1 cellular context compared by ENCODE assay signal in genomic region chr6:145816392-145816791, GRCh38.
A peak's percentile ranks its signal among the peaks of the same experiment; 100 is the strongest.
TF ChIP-seq lines count a peak whose summit lies in the region.

No MANE protein-coding gene starts in this region.

TF ChIP-seq in K562, 482 proteins besides CTCF, POLR2A, EP300 and RAD21 (continued from another document):
- TF ChIP-seq PBX2 (CRISPR knock-in tag; IDR thresholded peaks at IDR 0.05; ENCODE audit: low read depth) (no peak), PBX2 (tag; conservative IDR thresholded peaks at IDR 0.05; ENCODE audit: low read depth) (peak; percentile 83), SNAPC5 (CRISPR knock-in tag; IDR thresholded peaks at IDR 0.05) (no peak), FOXM1 (IDR thresholded peaks at IDR 0.05; ENCODE audit: low read depth) (peak; percentile 86), FOXM1 (CRISPR knock-in tag; IDR thresholded peaks at IDR 0.05; ENCODE audit: low read depth) (no peak), NFXL1 (CRISPR knock-in tag; IDR thresholded peaks at IDR 0.05) (no peak), MYC (IDR thresholded peaks at IDR 0.05; ENCODE audit: low read depth, low read length) (peak; percentile 22; the same call in 1 of the 2 replicates), MYC (CRISPR knock-in tag; IDR thresholded peaks at IDR 0.05; ENCODE audit: borderline replicate concordance, low read depth) (no peak), ETV1 (tag; conservative IDR thresholded peaks at IDR 0.05; ENCODE audit: low read depth) (0 out of 2 replicates have a peak, but pooled peaks have one; percentile 21), TBL1XR1 (IDR thresholded peaks at IDR 0.05; ENCODE audit: low read length in 2 of 2) (no peak), CHAMP1 (IDR thresholded peaks at IDR 0.05) (peak; percentile 49; the same call in 1 of the 2 replicates), MYBL2 (IDR thresholded peaks at IDR 0.05; ENCODE audit: low read depth) (peak; percentile 78), MYBL2 (CRISPR knock-in tag; IDR thresholded peaks at IDR 0.05; ENCODE audit: borderline replicate concordance) (no peak), U2AF2 (optimal IDR thresholded peaks at IDR 0.05; ENCODE audit: low read depth, low read length) (no peak), MEIS2 (IDR thresholded peaks at IDR 0.05; ENCODE audit: partially characterized antibody) (peak; percentile 39), HDAC6 (IDR thresholded peaks at IDR 0.05; ENCODE audit: low read depth, low read length) (no peak), BRD9 (IDR thresholded peaks at IDR 0.05; ENCODE audit: low read depth, partially characterized antibody) (peak; percentile 34), SPI1 (IDR thresholded peaks at IDR 0.05; ENCODE audit: borderline replicate concordance, low read depth, low read length) (peak; percentile 59; the same call in 1 of the 2 replicates), PHTF2 (CRISPR knock-in tag; IDR thresholded peaks at IDR 0.05) (no peak), HMGN3 (IDR thresholded peaks at IDR 0.05; ENCODE audit: borderline replicate concordance, extremely low read depth, insufficient read length, low read depth, low read length) (no peak), SOX6 (IDR thresholded peaks at IDR 0.05) (0 out of 2 replicates have a peak, but pooled peaks have one; percentile 21), CC2D1A (IDR thresholded peaks at IDR 0.05) (0 out of 2 replicates have a peak, but pooled peaks have one; percentile 14), ZNF133 (CRISPR knock-in tag; IDR thresholded peaks at IDR 0.05) (no peak), ZC3H11A (IDR thresholded peaks at IDR 0.05; ENCODE audit: low read depth, low read length) (no peak)
- TF ChIP-seq, protein P1, sequence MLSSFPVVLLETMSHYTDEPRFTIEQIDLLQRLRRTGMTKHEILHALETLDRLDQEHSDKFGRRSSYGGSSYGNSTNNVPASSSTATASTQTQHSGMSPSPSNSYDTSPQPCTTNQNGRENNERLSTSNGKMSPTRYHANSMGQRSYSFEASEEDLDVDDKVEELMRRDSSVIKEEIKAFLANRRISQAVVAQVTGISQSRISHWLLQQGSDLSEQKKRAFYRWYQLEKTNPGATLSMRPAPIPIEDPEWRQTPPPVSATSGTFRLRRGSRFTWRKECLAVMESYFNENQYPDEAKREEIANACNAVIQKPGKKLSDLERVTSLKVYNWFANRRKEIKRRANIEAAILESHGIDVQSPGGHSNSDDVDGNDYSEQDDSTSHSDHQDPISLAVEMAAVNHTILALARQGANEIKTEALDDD (IDR thresholded peaks at IDR 0.05), result 0 out of 2 replicates have a peak, but pooled peaks have one; percentile 22
- TF ChIP-seq, protein P2, sequence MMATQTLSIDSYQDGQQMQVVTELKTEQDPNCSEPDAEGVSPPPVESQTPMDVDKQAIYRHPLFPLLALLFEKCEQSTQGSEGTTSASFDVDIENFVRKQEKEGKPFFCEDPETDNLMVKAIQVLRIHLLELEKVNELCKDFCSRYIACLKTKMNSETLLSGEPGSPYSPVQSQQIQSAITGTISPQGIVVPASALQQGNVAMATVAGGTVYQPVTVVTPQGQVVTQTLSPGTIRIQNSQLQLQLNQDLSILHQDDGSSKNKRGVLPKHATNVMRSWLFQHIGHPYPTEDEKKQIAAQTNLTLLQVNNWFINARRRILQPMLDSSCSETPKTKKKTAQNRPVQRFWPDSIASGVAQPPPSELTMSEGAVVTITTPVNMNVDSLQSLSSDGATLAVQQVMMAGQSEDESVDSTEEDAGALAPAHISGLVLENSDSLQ (IDR thresholded peaks at IDR 0.05), result peak; percentile 96
- TF ChIP-seq, protein P3, sequence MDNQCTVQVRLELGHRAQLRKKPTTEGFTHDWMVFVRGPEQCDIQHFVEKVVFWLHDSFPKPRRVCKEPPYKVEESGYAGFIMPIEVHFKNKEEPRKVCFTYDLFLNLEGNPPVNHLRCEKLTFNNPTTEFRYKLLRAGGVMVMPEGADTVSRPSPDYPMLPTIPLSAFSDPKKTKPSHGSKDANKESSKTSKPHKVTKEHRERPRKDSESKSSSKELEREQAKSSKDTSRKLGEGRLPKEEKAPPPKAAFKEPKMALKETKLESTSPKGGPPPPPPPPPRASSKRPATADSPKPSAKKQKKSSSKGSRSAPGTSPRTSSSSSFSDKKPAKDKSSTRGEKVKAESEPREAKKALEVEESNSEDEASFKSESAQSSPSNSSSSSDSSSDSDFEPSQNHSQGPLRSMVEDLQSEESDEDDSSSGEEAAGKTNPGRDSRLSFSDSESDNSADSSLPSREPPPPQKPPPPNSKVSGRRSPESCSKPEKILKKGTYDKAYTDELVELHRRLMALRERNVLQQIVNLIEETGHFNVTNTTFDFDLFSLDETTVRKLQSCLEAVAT (IDR thresholded peaks at IDR 0.05), result 0 out of 4 replicates have a peak, but pooled peaks of 1 of the 2 experiments have one; percentile 35
TF ChIP-seq in K562: peak in this region for 14.
